ENCODE assay signal across 17 cellular contexts in the genomic region with DNA sequence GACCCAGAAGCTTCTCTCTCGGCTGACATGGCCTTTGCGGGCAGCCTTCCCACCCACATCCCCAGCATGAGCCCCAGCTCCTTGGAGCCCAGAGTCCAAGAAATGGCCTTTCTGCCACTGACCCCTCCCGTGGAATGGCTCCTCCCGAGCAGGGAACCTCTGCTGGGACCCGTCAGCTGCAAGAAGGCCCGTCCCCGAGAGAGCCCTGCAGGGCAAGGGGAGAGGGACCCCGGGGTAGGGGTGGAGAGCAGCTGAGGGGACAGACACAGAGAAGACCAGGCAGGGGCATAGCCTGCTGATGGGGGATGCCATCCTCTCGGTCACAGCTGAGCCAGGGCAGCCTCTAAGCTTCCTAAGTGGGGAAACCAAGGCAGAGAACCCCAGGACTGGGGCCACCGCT.
"Had no signal": no experiment of that assay in that cellular context is flagged by ENCODE, and none has a peak within 500 bp of the region (broad histone marks: within the 10 kb centered on the region; RNA-seq: fewer than 3 reads in every experiment).

No MANE protein-coding gene starts in this region.

- ATAC-seq: activated CD8-positive, alpha-beta T cell treated with anti-CD3 and anti-CD28 coated beads, Interleukin-2, amount 10 ng/mL, durations not matched to agents 7 days and 5 days; activated T-cell treated with anti-CD3 and anti-CD28 coated beads, Interleukin-2, amount 50 U/mL, for 4 hours; effector memory CD8-positive, alpha-beta T cell; natural killer cell; stimulated activated memory B cell treated with anti-CD40 and anti-IgM and Interleukin-4, amounts not matched to agents 10 μg/mL and 1 μg/mL and 100 μg/mL, for 72 hours; T-cell had no signal

- H3K27ac ChIP-seq: esophagus squamous epithelium, parathyroid adenoma, sigmoid colon, uterus had no signal

- H3K27me3 ChIP-seq: sigmoid colon, uterus had no signal

- FAIRE-seq: astrocyte, bronchial epithelial cell had no signal

- H3K79me2 ChIP-seq: parathyroid adenoma had no signal

- H3K9me3 ChIP-seq: sigmoid colon, uterus had no signal

- DNase-seq: activated CD4-positive, alpha-beta T cell treated with anti-CD3 and anti-CD28 coated beads, Interleukin-2, amount 10 ng/mL, durations not matched to agents 7 days and 5 days; activated CD8-positive, alpha-beta T cell treated with anti-CD3 and anti-CD28 coated beads, Interleukin-2, amount 10 ng/mL, durations not matched to agents 7 days and 5 days; activated naive CD4-positive, alpha-beta T cell treated with anti-CD3 and anti-CD28 coated beads, Interleukin-2, amount 50 U/mL, for 16 hours; activated T-cell treated with anti-CD3 and anti-CD28 coated beads, Interleukin-2, amount 50 U/mL, for 4 hours; effector memory CD8-positive, alpha-beta T cell; esophagus squamous epithelium; immature natural killer cell; natural killer cell; sigmoid colon; stimulated activated CD4-positive, alpha-beta T cell treated with anti-CD3 and anti-CD28 coated beads, Interleukin-4, amount 100 ng/mL, for 4 hours; T-cell; T-helper 9 cell; uterus had no signal

- H3K9ac ChIP-seq: parathyroid adenoma had no signal

- H3K4me3 ChIP-seq: esophagus squamous epithelium, sigmoid colon, uterus had no signal

- H3K36me3 ChIP-seq: esophagus squamous epithelium, sigmoid colon, uterus had no signal

- H2AFZ ChIP-seq: parathyroid adenoma had no signal
